8 cellular contexts compared by ENCODE assay signal in genomic region chr11:95067042-95067827, GRCh38. TPM values are rescaled to one million over a fixed set of nuclear protein-coding genes. Genes with fewer than 3 reads are reported as not detected.
DNase-seq lines count a peak whose midpoint lies in the region; ATAC-seq and TF ChIP-seq lines count a peak whose summit lies in the region.

No MANE protein-coding gene starts in this region.

- peak overlapping the region; percentile 77 for H3K4me3 ChIP-seq in AG04450 (ENCODE audit: low read depth, low read length)
- peak overlapping the region; percentile 79 for H3K4me3 ChIP-seq in colonic mucosa

- H3K36me3 ChIP-seq in colonic mucosa = no peaks in the 10 kb centered on the region

- H3K4me1 ChIP-seq in colonic mucosa = peaks cover 10% of the 10 kb centered on the region

- ATAC-seq in GM18858 (IDR thresholded peaks at IDR 0.05; ENCODE audit: unreplicated experiment) (peak; percentile 39), HG03095 (IDR thresholded peaks at IDR 0.05; ENCODE audit: unreplicated experiment) (peak; percentile 60), left lobe of liver (peak; percentile 83)

- TF ChIP-seq CTCF in AG04450 (IDR thresholded peaks at IDR 0.05; ENCODE audit: low read depth, low read length) (peak; percentile 64), colonic mucosa (IDR thresholded peaks at IDR 0.05) (peak; percentile 44)

- CTCF ChIA-PET in AG04450 (lab: Charles Lee) = interaction anchor here (0.6 to 7.9 kb wide), 30 partner anchors 9 to 1359 kb away, joined by 3 to 85 read pairs (median 4); partner anchors contain the start of genes ENDOD1 and SESN3

- H3K27ac ChIP-seq in AG04450 (ENCODE audit: low read depth, low read length) (peak overlapping the region; percentile 83), colonic mucosa (peak overlapping the region; percentile 98)

- H3K9me3 ChIP-seq in AG04450 (ENCODE audit: control insufficient read depth, insufficient read depth, low read length) (no peaks in the 10 kb centered on the region), colonic mucosa (no peaks in the 10 kb centered on the region)

- POLR2A ChIA-PET in AG04450 (lab: Yijun Ruan, JAX) = interaction anchor here (0.5 to 2.6 kb wide), 12 partner anchors 9 to 1323 kb away, joined by 3 to 12 read pairs (median 4); partner anchors contain the start of genes CCDC82, CWC15, ENDOD1 and JRKL

- intact Hi-C loops in colonic mucosa (cut with DNase I) = loop anchor here (10.0 kb wide), 1 partner anchor 648 kb away; no protein-coding TSS in a partner anchor

- H3K27me3 ChIP-seq in AG04450 (ENCODE audit: control insufficient read depth, insufficient read depth, low read length) (no peaks in the 10 kb centered on the region), colonic mucosa (no peaks in the 10 kb centered on the region)

- H3K9ac ChIP-seq in colonic mucosa (ENCODE audit: low read depth in 2 of 2, low read length in 2 of 2) = peak overlapping the region; percentile 72 to 94

- no peak for DNase-seq in AG04450 (ENCODE audit: low read depth, low spot score)
- DNase-seq in NCI-H2196 treated with DMSO at 0.1 percent for 48 hours (lab: John Stamatoyannopoulos, UW; ENCODE audit: unreplicated experiment) = peak; percentile 41
- peak; percentile 60 to 64 for DNase-seq in activated CD4-positive, alpha-beta T cell treated with anti-CD3 and anti-CD28 coated beads for 24 hours (ENCODE audit: low read depth in 2 of 2)
- peak; percentile 77 for DNase-seq in colonic mucosa
- DNase-seq in left lobe of liver (ENCODE audit: low spot score) = peak; percentile 86
- peak; percentile 67 to 71 for DNase-seq in stimulated activated CD4-positive, alpha-beta T cell treated with anti-CD3 and anti-CD28 coated beads, Interleukin-2, amount 100 ng/mL, for 48 hours

RNA-seq across cellular contexts. Expression of gene SRSF8, which starts 0.5 kb away (rescaled TPM):
- polyA plus RNA-seq in AG04450 (2011; rRNA removed) = 22.4 and 28.4 TPM in 2 replicates
- 10.2 and 11.4 TPM in 2 replicates for polyA minus RNA-seq in AG04450 (2011; rRNA and poly(A)+ RNA removed)
- total RNA-seq in colonic mucosa (10 to 100 TPM; 39.4 to 43.4 TPM), left lobe of liver (21.0 TPM)

RNA-seq across cellular contexts. Expression of gene KDM4F, which starts 18.0 kb away (rescaled TPM):
- not detected in 2 replicates for polyA plus RNA-seq in AG04450 (2011; rRNA removed)
- polyA minus RNA-seq in AG04450 (2011; rRNA and poly(A)+ RNA removed) = not detected in 2 replicates
- total RNA-seq in colonic mucosa (not detected), left lobe of liver (not detected)

RNA-seq across cellular contexts. Expression of gene ENDOD1, which starts 22.4 kb away (rescaled TPM):
- 10.0 and 12.1 TPM in 2 replicates for polyA plus RNA-seq in AG04450 (2011; rRNA removed)
- 8.8 and 11.8 TPM in 2 replicates for polyA minus RNA-seq in AG04450 (2011; rRNA and poly(A)+ RNA removed)
- total RNA-seq in colonic mucosa (10 to 100 TPM; 68.1 to 71.8 TPM), left lobe of liver (4.3 TPM)

RNA-seq across cellular contexts. Expression of gene KDM4E, which starts 42.2 kb away (rescaled TPM):
- polyA plus RNA-seq in AG04450 (2011; rRNA removed) = not detected in 2 replicates
- polyA minus RNA-seq in AG04450 (2011; rRNA and poly(A)+ RNA removed) = not detected in 2 replicates
- total RNA-seq in colonic mucosa (not detected), left lobe of liver (not detected)

Comparison
In these comparisons a context has a peak if more than half of its experiments do, and no peak if none do; other contexts are left out.
1. RNA of gene ENDOD1, which starts 22.4 kb away (total RNA-seq): 68.1 to 71.8 TPM in colonic mucosa; 4.3 TPM in left lobe of liver (single experiment); every median in the first group is over 10 times any median in the second.
2. Peak in every context shown above with its lines, with median percentiles within 50 percentile points of each other: ATAC-seq.